1 cellular context compared by ENCODE assay signal in genomic region chr11:66638177-66639065, GRCh38.
A peak's percentile ranks its signal among the peaks of the same experiment; 100 is the strongest.
TF ChIP-seq lines count a peak whose summit lies in the region.

Gene RBM4 (plus strand): TSS chr11:66638703. CDS start chr11:66639712, 1,009 bp downstream.

TF ChIP-seq in H1, 55 proteins besides CTCF, POLR2A, EP300 and RAD21:
- TF ChIP-seq CHD7 (IDR thresholded peaks at IDR 0.05; ENCODE audit: insufficient replicate concordance, low read length) (peak; percentile 17), TAF1 (IDR thresholded peaks at IDR 0.05; ENCODE audit: low read depth, low read length) (peak; percentile 94), ATF3 (IDR thresholded peaks at IDR 0.05; ENCODE audit: insufficient read depth, low read depth, low read length) (no peak), KDM1A (IDR thresholded peaks at IDR 0.05; ENCODE audit: borderline replicate concordance, low read length) (no peak), ZNF274 (IDR thresholded peaks at IDR 0.05; ENCODE audit: borderline replicate concordance, extremely low read depth, low read length) (no peak), POLR2AphosphoS5 (IDR thresholded peaks at IDR 0.05; ENCODE audit: low read depth, low read length) (peak; percentile 90), MAFK (IDR thresholded peaks at IDR 0.05; ENCODE audit: low read depth, low read length) (no peak), CBX5 (IDR thresholded peaks at IDR 0.05; ENCODE audit: low read depth, low read length) (no peak), BCL11A (IDR thresholded peaks at IDR 0.05; ENCODE audit: low read depth in 2 of 2, low read length in 2 of 2) (no peak), SIRT6 (IDR thresholded peaks at IDR 0.05; ENCODE audit: low read length) (no peak), POU5F1 (IDR thresholded peaks at IDR 0.05; ENCODE audit: low read depth, low read length) (no peak), ATF2 (IDR thresholded peaks at IDR 0.05; ENCODE audit: low read length) (no peak; the same call in 1 of the 2 replicates), RXRA (IDR thresholded peaks at IDR 0.05; ENCODE audit: insufficient read depth, low read depth, low read length) (no peak), CBX8 (IDR thresholded peaks at IDR 0.05; ENCODE audit: borderline replicate concordance, low read depth, low read length) (no peak), TBP (IDR thresholded peaks at IDR 0.05; ENCODE audit: low read depth, low read length) (peak; percentile 92), GTF2F1 (IDR thresholded peaks at IDR 0.05; ENCODE audit: borderline replicate concordance, low read depth, low read length) (0 out of 2 replicates have a peak, but pooled peaks have one; percentile 30), TEAD4 (IDR thresholded peaks at IDR 0.05; ENCODE audit: low read depth, low read length) (no peak), SP4 (IDR thresholded peaks at IDR 0.05; ENCODE audit: low read length) (no peak), CTBP2 (IDR thresholded peaks at IDR 0.05; ENCODE audit: borderline replicate concordance, insufficient read depth, insufficient read length, low read length) (no peak), ASH2L (IDR thresholded peaks at IDR 0.05; ENCODE audit: low read length) (peak; percentile 82), TAF7 (optimal IDR thresholded peaks at IDR 0.05; ENCODE audit: borderline replicate concordance, low read depth, low read length) (peak; percentile 39), JUND (IDR thresholded peaks at IDR 0.05; ENCODE audit: low read length) (peak; percentile 4; the same call in 1 of the 2 replicates), CHD2 (IDR thresholded peaks at IDR 0.05; ENCODE audit: low read length) (peak; percentile 87), FOSL1 (IDR thresholded peaks at IDR 0.05; ENCODE audit: insufficient read depth, low read depth, low read length) (no peak), KDM4A (IDR thresholded peaks at IDR 0.05; ENCODE audit: low read depth, low read length, severe bottlenecking) (peak; percentile 21), CHD1 (IDR thresholded peaks at IDR 0.05; ENCODE audit: low read depth, low read length) (0 out of 2 replicates have a peak, but pooled peaks have one; percentile 38), KDM5A (IDR thresholded peaks at IDR 0.05; ENCODE audit: low read length) (peak; percentile 22; the same call in 1 of the 2 replicates), BACH1 (IDR thresholded peaks at IDR 0.05; ENCODE audit: low read length) (no peak), RBBP5 (IDR thresholded peaks at IDR 0.05; ENCODE audit: borderline replicate concordance, low read depth, low read length) (peak; percentile 73; the same call in 1 of the 2 replicates), RFX5 (IDR thresholded peaks at IDR 0.05; ENCODE audit: borderline replicate concordance, low read depth, low read length) (0 out of 2 replicates have a peak, but pooled peaks have one; percentile 13), YY1 (IDR thresholded peaks at IDR 0.05; ENCODE audit: low read depth, low read length) (peak; percentile 95), GABPA (IDR thresholded peaks at IDR 0.05; ENCODE audit: borderline replicate concordance, insufficient read depth, low read length) (no peak), JUN (IDR thresholded peaks at IDR 0.05; ENCODE audit: low read depth, low read length) (no peak), NANOG (IDR thresholded peaks at IDR 0.05; ENCODE audit: insufficient read depth, low read depth, low read length, poor library complexity, severe bottlenecking) (no peak), CREB1 (IDR thresholded peaks at IDR 0.05) (peak; percentile 77), SIX5 (IDR thresholded peaks at IDR 0.05; ENCODE audit: low read depth, low read length) (no peak), HDAC6 (IDR thresholded peaks at IDR 0.05; ENCODE audit: low read depth, low read length) (no peak), NRF1 (IDR thresholded peaks at IDR 0.05; ENCODE audit: low read depth, low read length) (no peak), SAP30 (IDR thresholded peaks at IDR 0.05; ENCODE audit: insufficient read depth, insufficient replicate concordance, low read length) (peak; percentile 63), TCF12 (IDR thresholded peaks at IDR 0.05; ENCODE audit: low read depth, low read length) (no peak), E2F6 (IDR thresholded peaks at IDR 0.05) (peak; percentile 82; the same call in 1 of the 2 replicates), SUZ12 (IDR thresholded peaks at IDR 0.05; ENCODE audit: low read length) (no peak), SRF (IDR thresholded peaks at IDR 0.05; ENCODE audit: low read depth, low read length) (no peak), EZH2 (IDR thresholded peaks at IDR 0.05; ENCODE audit: low read depth, low read length, severe bottlenecking) (no peak), SP2 (IDR thresholded peaks at IDR 0.05; ENCODE audit: low read length) (peak; percentile 87), MAX (IDR thresholded peaks at IDR 0.05) (peak; percentile 87), USF2 (IDR thresholded peaks at IDR 0.05; ENCODE audit: low read length) (no peak; the same call in 1 of the 2 replicates), SIN3A (conservative IDR thresholded peaks at IDR 0.05 in 1 of 2, IDR thresholded peaks at IDR 0.05 in 1 of 2; ENCODE audit: low read depth in 1 of 2, low read length in 2 of 2) (peak; percentile 60 to 84; a peak in 2 of 4 replicates), BRCA1 (IDR thresholded peaks at IDR 0.05; ENCODE audit: low read depth, low read length) (no peak), CEBPB (IDR thresholded peaks at IDR 0.05; ENCODE audit: low read depth, low read length) (peak; percentile 64), EGR1 (IDR thresholded peaks at IDR 0.05; ENCODE audit: borderline replicate concordance, low read depth, low read length) (no peak), SP1 (IDR thresholded peaks at IDR 0.05; ENCODE audit: low read depth, low read length) (peak; percentile 98), HDAC2 (IDR thresholded peaks at IDR 0.05; ENCODE audit: borderline replicate concordance in 1 of 2, low read depth in 2 of 2, low read length in 2 of 2) (peak in 1 of 2 experiments; percentile 6; a peak in 2 of 4 replicates), PHF8 (conservative IDR thresholded peaks at IDR 0.05; ENCODE audit: low read depth, low read length) (peak; percentile 92), RNF2 (IDR thresholded peaks at IDR 0.05; ENCODE audit: borderline replicate concordance, low read depth, low read length, missing control alignments, poor library complexity, severe bottlenecking) (no peak)
TF ChIP-seq in H1: peak in this region for 25.
